ENCODE assay signal across 18 cellular contexts in the genomic region with DNA sequence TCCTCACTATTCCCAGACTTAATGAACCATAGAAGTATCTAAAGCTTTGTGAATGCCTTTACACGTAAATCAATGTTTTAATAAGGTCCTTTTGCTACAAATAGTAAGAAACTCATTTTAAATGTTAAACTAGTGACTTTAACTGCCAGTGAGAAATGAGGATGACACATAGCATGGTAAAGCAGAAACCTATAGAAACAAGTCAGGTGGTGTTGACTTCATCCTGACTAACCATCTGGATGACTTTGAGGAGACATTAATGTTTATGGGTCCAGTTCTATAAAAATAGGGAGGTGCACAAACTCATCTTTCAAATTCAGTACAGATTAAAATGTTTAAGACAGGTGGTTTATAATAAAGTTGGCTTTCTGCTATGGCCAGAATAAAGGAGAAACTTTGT.
"Had no signal": no experiment of that assay in that cellular context is flagged by ENCODE, and none has a peak within 500 bp of the region (broad histone marks: within the 10 kb centered on the region; RNA-seq: fewer than 3 reads in every experiment).

No MANE protein-coding gene starts in this region.

- H3K36me3 Mint-ChIP-seq: activated CD4-positive, alpha-beta memory T cell treated with anti-CD3 and anti-CD28 coated beads for 36 hours had no signal

- H3K4me3 ChIP-seq: body of pancreas, heart right ventricle, tibial artery had no signal

- H3K9me3 Mint-ChIP-seq: activated CD4-positive, alpha-beta memory T cell treated with anti-CD3 and anti-CD28 coated beads for 36 hours; activated naive CD4-positive, alpha-beta T cell treated with anti-CD3 and anti-CD28 coated beads, Interleukin-2, amount 10 ng/mL, durations not matched to agents 7 days and 5 days; activated T-cell treated with anti-CD3 and anti-CD28 coated beads, Interleukin-2, amount 50 U/mL, for 72 hours; natural killer cell had no signal

- H3K9me3 ChIP-seq: body of pancreas, tibial artery had no signal

- H3K4me1 ChIP-seq: tibial artery had no signal

- H3K4me3 Mint-ChIP-seq: activated CD4-positive, alpha-beta memory T cell treated with anti-CD3 and anti-CD28 coated beads for 36 hours; activated naive CD4-positive, alpha-beta T cell treated with anti-CD3 and anti-CD28 coated beads, Interleukin-2, amount 10 ng/mL, durations not matched to agents 7 days and 5 days; activated naive CD8-positive, alpha-beta T cell treated with anti-CD3 and anti-CD28 coated beads, Interleukin-2, amount 50 U/mL, for 24 hours; activated T-cell treated with anti-CD3 and anti-CD28 coated beads, Interleukin-2, amount 50 U/mL, for 72 hours; natural killer cell; T-helper 17 cell had no signal

- H3K27ac ChIP-seq: body of pancreas, tibial artery had no signal

- H3K36me3 ChIP-seq: tibial artery had no signal

- H3K27ac Mint-ChIP-seq: activated CD4-positive, alpha-beta memory T cell treated with anti-CD3 and anti-CD28 coated beads for 36 hours; activated naive CD4-positive, alpha-beta T cell treated with anti-CD3 and anti-CD28 coated beads, Interleukin-2, amount 10 ng/mL, durations not matched to agents 7 days and 5 days; activated naive CD8-positive, alpha-beta T cell treated with anti-CD3 and anti-CD28 coated beads, Interleukin-2, amount 50 U/mL, for 24 hours; activated T-cell treated with anti-CD3 and anti-CD28 coated beads, Interleukin-2, amount 50 U/mL, for 72 hours; T-helper 17 cell had no signal

- ATAC-seq: activated naive CD8-positive, alpha-beta T cell treated with anti-CD3 and anti-CD28 coated beads, Interleukin-2, amount 50 U/mL, for 24 hours; activated T-cell treated with anti-CD3 and anti-CD28 coated beads, Interleukin-2, amount 50 U/mL, for 72 hours; body of pancreas; heart right ventricle; left lobe of liver; natural killer cell; stimulated activated naive CD8-positive, alpha-beta T cell treated with anti-CD3 and anti-CD28 coated beads, Interleukin-15, Interleukin-2, amounts not matched to agents 100 U/mL and 50 U/mL, for 24 hours; T-helper 17 cell had no signal

- H3K27me3 ChIP-seq: body of pancreas, heart right ventricle, tibial artery had no signal

- DNase-seq: activated CD4-positive, alpha-beta memory T cell treated with anti-CD3 and anti-CD28 coated beads for 36 hours; activated CD4-positive, alpha-beta T cell treated with anti-CD3 and anti-CD28 coated beads for 4 hours; activated CD4-positive, CD25-positive, alpha-beta regulatory T cell; activated effector memory CD4-positive, alpha-beta T cell treated with anti-CD3 and anti-CD28 coated beads, Interleukin-2, amount 50 U/mL, for 16 hours; activated naive CD4-positive, alpha-beta T cell treated with anti-CD3 and anti-CD28 coated beads, Interleukin-2, amount 10 ng/mL, durations not matched to agents 7 days and 5 days; activated naive CD8-positive, alpha-beta T cell treated with anti-CD3 and anti-CD28 coated beads, Interleukin-2, amount 50 U/mL, for 24 hours; activated T-cell treated with anti-CD3 and anti-CD28 coated beads, Interleukin-2, amount 50 U/mL, for 72 hours; anterior cingulate cortex; body of pancreas; heart right ventricle; midbrain; natural killer cell; stimulated activated CD4-positive, alpha-beta T cell treated with anti-CD3 and anti-CD28 coated beads, Interleukin-4, amount 100 ng/mL, for 1 hour; stimulated activated naive CD8-positive, alpha-beta T cell treated with anti-CD3 and anti-CD28 coated beads, Interleukin-15, Interleukin-2, amounts not matched to agents 100 U/mL and 50 U/mL, for 24 hours; SW 1271; T-helper 17 cell; tibial artery had no signal
